Comparison of ENCODE assay signal across 22 cellular contexts in genomic region chr2:167240671-167241070, GRCh38. TPM values are rescaled to one million over a fixed set of nuclear protein-coding genes. Genes with fewer than 3 reads are reported as not detected.
DNase-seq lines count a peak whose midpoint lies in the region; ATAC-seq and TF ChIP-seq lines count a peak whose summit lies in the region.
"Had no signal": no experiment of that assay in that cellular context is flagged by ENCODE, and none has a peak within 500 bp of the region (broad histone marks: within the 10 kb centered on the region; RNA-seq: fewer than 3 reads in every experiment).

No MANE protein-coding gene starts in this region.

- no peak overlapping the region for H3K9ac ChIP-seq in PC-3 (ENCODE audit: low read length)

- no peak overlapping the region for H3K4me3 ChIP-seq in PC-3 (ENCODE audit: low read length)
- no peak overlapping the region for H3K4me3 ChIP-seq in epithelial cell of esophagus (ENCODE audit: low read length)

- no peaks in the 10 kb centered on the region for H3K9me3 ChIP-seq in PC-3 (ENCODE audit: low read length)

- POLR2A ChIA-PET in PC-3 (lab: Charles Lee; ENCODE audit: unreplicated experiment), result no interaction called here

- no peaks in the 10 kb centered on the region for H4K20me1 ChIP-seq in PC-3 (ENCODE audit: low read length)

- DNase-seq in ELR (ENCODE audit: low read depth), result peak; percentile 21
- peak; percentile 69 for DNase-seq in PC-3
- peak; percentile 5 for DNase-seq in epithelial cell of esophagus (ENCODE audit: low read depth)
- peak; percentile 9 for DNase-seq in kidney tubule cell (ENCODE audit: low spot score)
- DNase-seq in NCI-H2081 (lab: John Stamatoyannopoulos, UW), result no peak
- DNase-seq in HK-2 (ENCODE audit: unreplicated experiment), result no peak
- DNase-seq: 8988T; AML-193; C1 segment of cervical spinal cord; CD8-positive, alpha-beta T cell; DND-41; KG1; NCI-H1105; NCI-H146; NCI-H2029; NCI-H2171; NCI-H345; NCI-H524; NCI-H82; Right ventricle myocardium superior had no signal

- no TSS peak for BruUV-seq in PC-3 (replicated peaks; lab: Mats Ljungman, UMichigan)

- peak; percentile 73 for ATAC-seq in PC-3
- ATAC-seq in HG03571 (IDR thresholded peaks at IDR 0.05; ENCODE audit: unreplicated experiment), result no peak
- ATAC-seq: CD8-positive, alpha-beta T cell had no signal

- intact Hi-C loops in PC-3 (cut with micrococcal nuclease), result no loop called here

- no peaks in the 10 kb centered on the region for H3F3A ChIP-seq in PC-3 (ENCODE audit: low read length, unreplicated experiment)

- H3K27ac ChIP-seq in PC-3 (ENCODE audit: low read length), result peak overlapping the region; percentile 19; the same call in 1 of the 2 replicates

- peaks cover 11% of the 10 kb centered on the region for H3K4me1 ChIP-seq in PC-3 (ENCODE audit: insufficient read depth, low read length)

- CTCF ChIA-PET in PC-3 (lab: Charles Lee), result no interaction called here

- TF ChIP-seq CTCF in PC-3 (conservative IDR thresholded peaks at IDR 0.05; ENCODE audit: low read depth, low read length), result no peak
- no peak for TF ChIP-seq CTCF in epithelial cell of esophagus (IDR thresholded peaks at IDR 0.05; ENCODE audit: insufficient read depth, low read depth, low read length, missing control alignments)

- no peaks in the 10 kb centered on the region for H3K79me2 ChIP-seq in PC-3 (ENCODE audit: low read length)

- no peak overlapping the region for H3K4me2 ChIP-seq in PC-3 (ENCODE audit: low read length)

- no peak overlapping the region for H2AFZ ChIP-seq in PC-3 (ENCODE audit: low read length)

- no peaks in the 10 kb centered on the region for H3K27me3 ChIP-seq in PC-3 (ENCODE audit: low read length)

- H3K9me2 ChIP-seq in PC-3 (replicated peaks; ENCODE audit: low read length), result no peaks in the 10 kb centered on the region; the same call in 1 of the 2 replicates

- H3K36me3 ChIP-seq in PC-3 (ENCODE audit: low read depth, low read length), result no peaks in the 10 kb centered on the region

RNA-seq across cellular contexts. Expression of gene B3GALT1, which starts 52.1 kb away (rescaled TPM):
- 0.06 and 0.07 TPM in 2 replicates for total RNA-seq in PC-3 (2014; rRNA removed)
- total RNA-seq: HT-29 had no signal

Comparison
In these comparisons a context has a peak if more than half of its experiments do, and no peak if none do; other contexts are left out.
1. DNase-seq: peak in ELR (single experiment), PC-3 (single experiment), epithelial cell of esophagus (single experiment) and kidney tubule cell (single experiment); none in NCI-H2081 (0 of 2) and HK-2 (single experiment).